Comparison of ENCODE assay signal across 9 cellular contexts in the genomic region with DNA sequence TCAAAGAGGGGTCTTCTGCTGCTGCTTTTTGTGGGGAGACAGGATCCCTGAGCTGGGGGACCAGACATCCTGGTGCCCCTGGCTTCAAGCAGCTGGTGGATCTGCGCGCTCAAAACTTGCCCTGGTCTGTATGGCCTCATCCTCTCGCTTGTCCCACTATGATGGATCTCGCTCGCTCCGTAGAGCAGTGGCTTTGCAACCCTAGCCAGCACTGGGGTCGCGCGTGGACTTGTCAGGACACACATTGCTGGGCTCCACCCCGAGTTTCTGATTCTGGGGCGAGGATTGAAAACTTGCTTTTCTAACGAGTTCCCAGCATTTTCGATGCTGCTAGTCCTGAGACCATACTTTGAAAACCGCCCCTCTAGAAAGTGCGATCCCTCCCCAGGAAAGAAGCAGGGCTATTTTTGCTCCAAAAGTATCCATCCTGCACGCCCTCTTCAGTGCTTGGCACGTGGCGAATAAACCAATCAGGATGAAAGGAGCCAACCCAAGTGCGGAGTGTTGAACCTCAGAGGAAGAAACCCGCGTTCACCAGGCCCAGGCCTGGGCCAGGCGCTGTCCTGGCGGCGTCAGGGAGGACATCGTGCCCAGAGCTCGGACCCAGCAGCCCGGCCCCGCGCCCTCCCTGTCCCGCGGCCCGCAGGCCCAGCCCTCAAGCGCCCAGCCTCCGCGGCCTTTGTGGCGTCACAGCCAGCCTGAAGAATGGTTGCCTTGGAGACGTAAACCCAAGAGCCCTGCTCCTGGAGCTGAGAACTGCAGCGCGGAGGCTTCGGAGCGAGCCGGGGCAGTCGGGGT. TPM values are rescaled to one million over a fixed set of nuclear protein-coding genes. Genes with fewer than 3 reads are reported as not detected.
DNase-seq lines count a peak whose midpoint lies in the region; ATAC-seq, FAIRE-seq and TF ChIP-seq lines count a peak whose summit lies in the region.
"Had no signal": no experiment of that assay in that cellular context is flagged by ENCODE, and none has a peak within 500 bp of the region (broad histone marks: within the 10 kb centered on the region; RNA-seq: fewer than 3 reads in every experiment).

A gene (plus strand): TSS at position 731 of the 798 bp plus-strand sequence. CDS start 1,092 bp downstream, outside the sequence.

- H3K4me3 Mint-ChIP-seq in osteocyte (ENCODE audit: unreplicated experiment): no peak within 1 kb of the TSS

- POLR2A ChIA-PET in HepG2 (lab: Yijun Ruan, JAX): no interaction called here

- H3K79me2 ChIP-seq in HepG2 (ENCODE audit: insufficient read depth, low read length): no peaks in the 10 kb centered on the region

- peaks cover 3% of the 10 kb centered on the region for H3K4me1 Mint-ChIP-seq in osteocyte (ENCODE audit: unreplicated experiment)

- no peaks in the 10 kb centered on the region for H4K20me1 ChIP-seq in HepG2 (ENCODE audit: insufficient read depth, low read length)

- WGBS in HUES64: 35% methylated on average over 43 of the region's 43 CpGs
- WGBS in HepG2 (ENCODE audit: low lambda C conversion rate): 67% methylated on average over 28 of the region's 43 CpGs

- peaks cover 62% of the 10 kb centered on the region for H3K27me3 ChIP-seq in HUES64 (ENCODE audit: insufficient read depth, low read length)
- H3K27me3 ChIP-seq in brain microvascular endothelial cell (replicated peaks): peaks cover 26% of the 10 kb centered on the region
- peaks cover 40% of the 10 kb centered on the region for H3K27me3 ChIP-seq in iPS-18a (ENCODE audit: control insufficient read depth, insufficient read depth, low read length)
- H3K27me3 ChIP-seq in gastrocnemius medialis: peaks cover 0 to 7% (median 3%) of the 10 kb centered on the region in 3 donors
- H3K27me3 ChIP-seq in HepG2 (ENCODE audit: control insufficient read depth in 1 of 2, insufficient read depth in 2 of 2, low read length in 2 of 2): peaks cover 2 to 37% of the 10 kb centered on the region in 2 experiments; a peak in 3 of 5 replicates

- TF ChIP-seq POLR2A in gastrocnemius medialis (IDR thresholded peaks at IDR 0.05) (no peak), HepG2 (IDR thresholded peaks at IDR 0.05; ENCODE audit: insufficient read depth in 1 of 2, low read depth in 2 of 2, low read length in 2 of 2) (no peak)

- no peaks in the 10 kb centered on the region for H3K36me3 Mint-ChIP-seq in osteocyte (ENCODE audit: unreplicated experiment)

- CTCF ChIA-PET in HepG2 (lab: Yijun Ruan, JAX; ENCODE audit: low intra/inter-chr PET ratio, low total read pairs): no interaction called here

- peak within 1 kb of the TSS; percentile 33; the same call in 1 of the 2 replicates for H3K9ac ChIP-seq in HUES64 (ENCODE audit: low read depth, low read length)
- peak within 1 kb of the TSS; percentile 40 for H3K9ac ChIP-seq in iPS-18a (ENCODE audit: low read length)
- H3K9ac ChIP-seq in HepG2 (ENCODE audit: insufficient read depth, low read depth, low read length): no peak within 1 kb of the TSS

- H3K27ac ChIP-seq in HUES64 (ENCODE audit: low read depth, low read length) (no peak within 1 kb of the TSS), brain microvascular endothelial cell (no peak within 1 kb of the TSS), iPS-18a (ENCODE audit: low read length) (no peak within 1 kb of the TSS), gastrocnemius medialis (no peak within 1 kb of the TSS), HepG2 (ENCODE audit: extremely low read length, insufficient read depth, low read length) (no peak within 1 kb of the TSS)

- TF ChIP-seq EP300 in HepG2 (IDR thresholded peaks at IDR 0.05; ENCODE audit: low read depth in 2 of 2, low read length in 2 of 2): no peak
- no peak for TF ChIP-seq EP300 in HepG2 (CRISPR knock-in tag; IDR thresholded peaks at IDR 0.05; ENCODE audit: borderline replicate concordance)

- H3K27ac Mint-ChIP-seq in osteocyte (ENCODE audit: unreplicated experiment): no peak within 1 kb of the TSS

- FAIRE-seq in HepG2 (lab: Jason Lieb, UNC): no peak

- H2AFZ ChIP-seq in HepG2 (ENCODE audit: low read length): no peak within 1 kb of the TSS

- peaks cover 53% of the 10 kb centered on the region for H3K27me3 Mint-ChIP-seq in osteocyte (ENCODE audit: unreplicated experiment)

- no peak for TF ChIP-seq CTCF in brain microvascular endothelial cell (IDR thresholded peaks at IDR 0.05; ENCODE audit: low read depth, low read length, missing control alignments)
- no peak for TF ChIP-seq CTCF in gastrocnemius medialis (IDR thresholded peaks at IDR 0.05 in 4 of 5, conservative IDR thresholded peaks at IDR 0.05 in 1 of 5)
- TF ChIP-seq CTCF in osteocyte (IDR thresholded peaks at IDR 0.05): no peak
- no peak for TF ChIP-seq CTCF in HepG2 (CRISPR knock-in tag; IDR thresholded peaks at IDR 0.05)

- H3K4me3 ChIP-seq in HUES64 (ENCODE audit: low read length) (peak within 1 kb of the TSS; percentile 46), brain microvascular endothelial cell (ENCODE audit: low read depth, low read length) (no peak within 1 kb of the TSS), iPS-18a (ENCODE audit: low read length) (peak within 1 kb of the TSS; percentile 42), gastrocnemius medialis (peak within 1 kb of the TSS; percentile 15 to 41 (median 26)), HepG2 (replicated peaks in 1 of 3; ENCODE audit: insufficient read depth in 1 of 3, low read depth in 2 of 3, low read length in 3 of 3) (no peak within 1 kb of the TSS)

- no peak for TF ChIP-seq RAD21 in HepG2 (CRISPR knock-in tag; IDR thresholded peaks at IDR 0.05)

- ATAC-seq in gastrocnemius medialis: peak in 1 of 2 donors; percentile 31
- ATAC-seq in HepG2: no peak

- DNase-seq in brain microvascular endothelial cell (peak; percentile 23), gastrocnemius medialis (no peak), osteocyte (ENCODE audit: extremely low spot score, unreplicated experiment) (no peak), HepG2 (ENCODE audit: low spot score) (no peak), SKM-1 treated with dmso at 0.1 percent for 144 hours (lab: John Stamatoyannopoulos, UW; ENCODE audit: unreplicated experiment) (no peak), COLO668 (lab: John Stamatoyannopoulos, UW; ENCODE audit: unreplicated experiment) (no peak)

- no peaks in the 10 kb centered on the region for H3K36me3 ChIP-seq in HUES64 (ENCODE audit: insufficient read depth, low read length)
- H3K36me3 ChIP-seq in brain microvascular endothelial cell (replicated peaks): no peaks in the 10 kb centered on the region
- H3K36me3 ChIP-seq in iPS-18a (ENCODE audit: control insufficient read depth, low read depth, low read length): no peaks in the 10 kb centered on the region
- H3K36me3 ChIP-seq in gastrocnemius medialis: no peaks in the 10 kb centered on the region
- no peaks in the 10 kb centered on the region for H3K36me3 ChIP-seq in HepG2 (replicated peaks in 1 of 2; ENCODE audit: control insufficient read depth in 1 of 2, insufficient read depth in 2 of 2, low read length in 2 of 2)

- H3K9me3 ChIP-seq in HUES64 (ENCODE audit: insufficient read depth, low read depth, low read length) (no peaks in the 10 kb centered on the region), iPS-18a (ENCODE audit: control insufficient read depth, low read depth, low read length) (no peaks in the 10 kb centered on the region), gastrocnemius medialis (no peaks in the 10 kb centered on the region), HepG2 (ENCODE audit: low read length) (no peaks in the 10 kb centered on the region)

- BruUV-seq in HepG2 (replicated peaks; lab: Mats Ljungman, UMichigan): no TSS peak

- H3K9me3 Mint-ChIP-seq in osteocyte (ENCODE audit: unreplicated experiment): no peaks in the 10 kb centered on the region

- in situ Hi-C loops in brain microvascular endothelial cell (cut with HindIII; ENCODE audit: low pct_ligation_motif_present, low sequenced_read_pairs): no loop called here
- in situ Hi-C loops in gastrocnemius medialis (cut with MboI; ENCODE audit: low sequenced_read_pairs in 4 of 4): loop anchor here (5.0 to 25.0 kb wide), 6 partner anchors 80 to 257 kb away; a partner anchor contains a TSS
- in situ Hi-C loops in HepG2 (cut with HindIII; ENCODE audit: extremely low pct_ligation_motif_present, low pct_unique_long_range_greater_than_20kb): loop anchor here (5.0 kb wide), 1 partner anchor 147 kb away; no protein-coding TSS in a partner anchor

- no peak within 1 kb of the TSS for H3K4me2 ChIP-seq in HepG2 (ENCODE audit: low read depth, low read length)

- no peaks in the 10 kb centered on the region; the same call in 1 of the 2 replicates for H3K4me1 ChIP-seq in HUES64 (ENCODE audit: insufficient read depth, low read length)
- H3K4me1 ChIP-seq in iPS-18a (ENCODE audit: control insufficient read depth, low read depth, low read length): peaks cover 8% of the 10 kb centered on the region
- peaks cover 3 to 5% of the 10 kb centered on the region in 2 donors for H3K4me1 ChIP-seq in gastrocnemius medialis
- peaks cover 5% of the 10 kb centered on the region for H3K4me1 ChIP-seq in HepG2 (ENCODE audit: insufficient read depth, low read length)

- intact Hi-C loops in gastrocnemius medialis (cut with DNase I; ENCODE audit: low total_unique reads) (no loop called here), HepG2 (cut with micrococcal nuclease; ENCODE audit: unreplicated experiment) (no loop called here)

RNA-seq across cellular contexts. Expression of the gene that starts here (rescaled TPM):
- 0.55 TPM for polyA plus RNA-seq in HUES64 (2013, experiment 1 of 2)
- polyA plus RNA-seq in HUES64 (2013, experiment 2 of 2): 0.38 TPM
- total RNA-seq in gastrocnemius medialis (not detected), osteocyte (not detected in 2 replicates), HepG2 (2016; rRNA removed; fragmentation: Illumina TruSeq; extraction: Trizol) (0.36 TPM in 1 of 2 replicates, not detected in the other)
- not detected in 2 replicates for total RNA-seq in HepG2 (2016; cell fraction: cytosol; rRNA removed; fragmentation: Illumina TruSeq; extraction: Trizol; ENCODE audit: low read depth)
- total RNA-seq in HepG2 (2016; cell fraction: insoluble cytoplasmic fraction; rRNA removed; fragmentation: Illumina TruSeq; extraction: Trizol): 0.43 TPM in 1 of 2 replicates, not detected in the other
- total RNA-seq in HepG2 (2016; cell fraction: membrane; rRNA removed; fragmentation: Illumina TruSeq; extraction: Trizol): not detected in 2 replicates
- total RNA-seq in HepG2 (2016; cell fraction: nucleus; rRNA removed; fragmentation: Illumina TruSeq; extraction: Trizol): not detected in 2 replicates
- 0.32 and 0.63 TPM in 2 replicates for polyA plus RNA-seq in HepG2 (2011; rRNA removed)
- polyA plus RNA-seq in HepG2 (2011; cell fraction: cytosol; rRNA removed): 0.58 and 0.59 TPM in 2 replicates
- polyA plus RNA-seq in HepG2 (2011; cell fraction: nucleus; rRNA removed): 0.42 and 0.63 TPM in 2 replicates
- polyA plus RNA-seq in HepG2 (2012): 0.09 and 1.1 TPM in 2 replicates
- polyA plus RNA-seq in HepG2 (2016; cell fraction: cytosol; fragmentation: Illumina TruSeq; extraction: Trizol; ENCODE audit: low read depth): not detected in 2 replicates
- polyA plus RNA-seq in HepG2 (2016; cell fraction: insoluble cytoplasmic fraction; fragmentation: Illumina TruSeq; extraction: Trizol; ENCODE audit: low read depth): 0.30 TPM in 1 of 2 replicates, not detected in the other
- not detected in 2 replicates for polyA plus RNA-seq in HepG2 (2016; cell fraction: membrane; fragmentation: Illumina TruSeq; extraction: Trizol; ENCODE audit: low read depth)
- not detected in 2 replicates for polyA plus RNA-seq in HepG2 (2016; cell fraction: nucleus; fragmentation: Illumina TruSeq; extraction: Trizol; ENCODE audit: insufficient read depth, low read depth)
- polyA minus RNA-seq in HepG2 (2011; rRNA and poly(A)+ RNA removed; ENCODE audit: low replicate concordance): 0.12 TPM in 1 of 2 replicates, not detected in the other
- polyA minus RNA-seq in HepG2 (2011; cell fraction: cytosol; rRNA and poly(A)+ RNA removed): 1.1 TPM in 1 of 2 replicates, not detected in the other
- polyA minus RNA-seq in HepG2 (2011; cell fraction: nucleus; rRNA and poly(A)+ RNA removed): not detected in 2 replicates
- total RNA-seq: NCI-H460 had no signal

Comparison
In these comparisons a context has a peak if more than half of its experiments do, and no peak if none do; other contexts are left out.
1. H3K4me3 ChIP-seq: peak in HUES64 (single experiment), iPS-18a (single experiment) and gastrocnemius medialis (4 of 4); none in brain microvascular endothelial cell (single experiment) and HepG2 (0 of 3).